3 cellular contexts compared by ENCODE assay signal in genomic region chr9:89171693-89172092, GRCh38.
TF ChIP-seq lines count a peak whose summit lies in the region.

No MANE protein-coding gene starts in this region.

TF ChIP-seq in HCT116, 20 proteins besides CTCF, POLR2A, EP300 and RAD21:
- TF ChIP-seq REST (IDR thresholded peaks at IDR 0.05; ENCODE audit: low read depth) (no peak), YY1 (IDR thresholded peaks at IDR 0.05; ENCODE audit: extremely low read depth, insufficient replicate concordance, low read depth, low read length) (no peak), SRF (IDR thresholded peaks at IDR 0.05; ENCODE audit: low read depth) (no peak), JUND (IDR thresholded peaks at IDR 0.05) (no peak)
- TF ChIP-seq, protein P1, sequence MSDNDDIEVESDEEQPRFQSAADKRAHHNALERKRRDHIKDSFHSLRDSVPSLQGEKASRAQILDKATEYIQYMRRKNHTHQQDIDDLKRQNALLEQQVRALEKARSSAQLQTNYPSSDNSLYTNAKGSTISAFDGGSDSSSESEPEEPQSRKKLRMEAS (IDR thresholded peaks at IDR 0.05), result no peak
- TF ChIP-seq, protein P2, sequence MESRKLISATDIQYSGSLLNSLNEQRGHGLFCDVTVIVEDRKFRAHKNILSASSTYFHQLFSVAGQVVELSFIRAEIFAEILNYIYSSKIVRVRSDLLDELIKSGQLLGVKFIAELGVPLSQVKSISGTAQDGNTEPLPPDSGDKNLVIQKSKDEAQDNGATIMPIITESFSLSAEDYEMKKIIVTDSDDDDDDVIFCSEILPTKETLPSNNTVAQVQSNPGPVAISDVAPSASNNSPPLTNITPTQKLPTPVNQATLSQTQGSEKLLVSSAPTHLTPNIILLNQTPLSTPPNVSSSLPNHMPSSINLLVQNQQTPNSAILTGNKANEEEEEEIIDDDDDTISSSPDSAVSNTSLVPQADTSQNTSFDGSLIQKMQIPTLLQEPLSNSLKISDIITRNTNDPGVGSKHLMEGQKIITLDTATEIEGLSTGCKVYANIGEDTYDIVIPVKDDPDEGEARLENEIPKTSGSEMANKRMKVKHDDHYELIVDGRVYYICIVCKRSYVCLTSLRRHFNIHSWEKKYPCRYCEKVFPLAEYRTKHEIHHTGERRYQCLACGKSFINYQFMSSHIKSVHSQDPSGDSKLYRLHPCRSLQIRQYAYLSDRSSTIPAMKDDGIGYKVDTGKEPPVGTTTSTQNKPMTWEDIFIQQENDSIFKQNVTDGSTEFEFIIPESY (IDR thresholded peaks at IDR 0.05; ENCODE audit: extremely low read depth, insufficient replicate concordance, low read length), result no peak

TF ChIP-seq in HepG2, 621 proteins besides CTCF, POLR2A, EP300 and RAD21 (continued from another document):
- TF ChIP-seq, protein P3, sequence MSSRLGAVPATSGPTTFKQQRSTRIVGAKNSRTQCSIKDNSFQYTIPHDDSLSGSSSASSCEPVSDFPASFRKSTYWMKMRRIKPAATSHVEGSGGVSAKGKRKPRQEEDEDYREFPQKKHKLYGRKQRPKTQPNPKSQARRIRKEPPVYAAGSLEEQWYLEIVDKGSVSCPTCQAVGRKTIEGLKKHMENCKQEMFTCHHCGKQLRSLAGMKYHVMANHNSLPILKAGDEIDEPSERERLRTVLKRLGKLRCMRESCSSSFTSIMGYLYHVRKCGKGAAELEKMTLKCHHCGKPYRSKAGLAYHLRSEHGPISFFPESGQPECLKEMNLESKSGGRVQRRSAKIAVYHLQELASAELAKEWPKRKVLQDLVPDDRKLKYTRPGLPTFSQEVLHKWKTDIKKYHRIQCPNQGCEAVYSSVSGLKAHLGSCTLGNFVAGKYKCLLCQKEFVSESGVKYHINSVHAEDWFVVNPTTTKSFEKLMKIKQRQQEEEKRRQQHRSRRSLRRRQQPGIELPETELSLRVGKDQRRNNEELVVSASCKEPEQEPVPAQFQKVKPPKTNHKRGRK (CRISPR knock-in tag; IDR thresholded peaks at IDR 0.05), result no peak
- peak; percentile 65 for TF ChIP-seq STAG1 (CRISPR knock-in tag; IDR thresholded peaks at IDR 0.05)
- no peak for TF ChIP-seq ZNF3 (CRISPR knock-in tag; IDR thresholded peaks at IDR 0.05)
- no peak for TF ChIP-seq ZNF253 (CRISPR knock-in tag; IDR thresholded peaks at IDR 0.05; ENCODE audit: borderline replicate concordance)
- no peak for TF ChIP-seq FOXP1 (IDR thresholded peaks at IDR 0.05)
- TF ChIP-seq FOXP1 (CRISPR knock-in tag; IDR thresholded peaks at IDR 0.05), result no peak
- no peak for TF ChIP-seq SMARCC2 (IDR thresholded peaks at IDR 0.05)
- TF ChIP-seq ZNF878 (CRISPR knock-in tag; IDR thresholded peaks at IDR 0.05), result no peak
TF ChIP-seq in HepG2: peak in this region for 2.

TF ChIP-seq in HEK293T, 16 proteins besides CTCF, POLR2A, EP300 and RAD21 (continued from another document):
- no peak for TF ChIP-seq TARDBP (IDR thresholded peaks at IDR 0.05)
- no peak for TF ChIP-seq HDGF (IDR thresholded peaks at IDR 0.05; ENCODE audit: borderline replicate concordance)
- no peak for TF ChIP-seq SP1 (IDR thresholded peaks at IDR 0.05)
- no peak for TF ChIP-seq ELF4 (IDR thresholded peaks at IDR 0.05)
- no peak for TF ChIP-seq SUZ12 (IDR thresholded peaks at IDR 0.05)
- TF ChIP-seq, protein P4, sequence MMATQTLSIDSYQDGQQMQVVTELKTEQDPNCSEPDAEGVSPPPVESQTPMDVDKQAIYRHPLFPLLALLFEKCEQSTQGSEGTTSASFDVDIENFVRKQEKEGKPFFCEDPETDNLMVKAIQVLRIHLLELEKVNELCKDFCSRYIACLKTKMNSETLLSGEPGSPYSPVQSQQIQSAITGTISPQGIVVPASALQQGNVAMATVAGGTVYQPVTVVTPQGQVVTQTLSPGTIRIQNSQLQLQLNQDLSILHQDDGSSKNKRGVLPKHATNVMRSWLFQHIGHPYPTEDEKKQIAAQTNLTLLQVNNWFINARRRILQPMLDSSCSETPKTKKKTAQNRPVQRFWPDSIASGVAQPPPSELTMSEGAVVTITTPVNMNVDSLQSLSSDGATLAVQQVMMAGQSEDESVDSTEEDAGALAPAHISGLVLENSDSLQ (IDR thresholded peaks at IDR 0.05), result no peak
- TF ChIP-seq L3MBTL2 (conservative IDR thresholded peaks at IDR 0.05), result no peak
- no peak for TF ChIP-seq NFRKB (IDR thresholded peaks at IDR 0.05)
- TF ChIP-seq FOXK2 (IDR thresholded peaks at IDR 0.05), result no peak
- no peak for TF ChIP-seq FOXA1 (IDR thresholded peaks at IDR 0.05)
